In genomic region chr10:6180480-6181110, GRCh38 we compare ENCODE assay signal across 1 cellular context.
TF ChIP-seq lines count a peak whose summit lies in the region.

No MANE protein-coding gene starts in this region.

TF ChIP-seq in HEK293, 187 proteins besides CTCF, POLR2A, EP300 and RAD21 (continued from another document):
- TF ChIP-seq REST (tag by site-specific recombination; IDR thresholded peaks at IDR 0.05): no peak
- TF ChIP-seq ZNF707 (tag by site-specific recombination; IDR thresholded peaks at IDR 0.05): no peak
- TF ChIP-seq, protein P1, sequence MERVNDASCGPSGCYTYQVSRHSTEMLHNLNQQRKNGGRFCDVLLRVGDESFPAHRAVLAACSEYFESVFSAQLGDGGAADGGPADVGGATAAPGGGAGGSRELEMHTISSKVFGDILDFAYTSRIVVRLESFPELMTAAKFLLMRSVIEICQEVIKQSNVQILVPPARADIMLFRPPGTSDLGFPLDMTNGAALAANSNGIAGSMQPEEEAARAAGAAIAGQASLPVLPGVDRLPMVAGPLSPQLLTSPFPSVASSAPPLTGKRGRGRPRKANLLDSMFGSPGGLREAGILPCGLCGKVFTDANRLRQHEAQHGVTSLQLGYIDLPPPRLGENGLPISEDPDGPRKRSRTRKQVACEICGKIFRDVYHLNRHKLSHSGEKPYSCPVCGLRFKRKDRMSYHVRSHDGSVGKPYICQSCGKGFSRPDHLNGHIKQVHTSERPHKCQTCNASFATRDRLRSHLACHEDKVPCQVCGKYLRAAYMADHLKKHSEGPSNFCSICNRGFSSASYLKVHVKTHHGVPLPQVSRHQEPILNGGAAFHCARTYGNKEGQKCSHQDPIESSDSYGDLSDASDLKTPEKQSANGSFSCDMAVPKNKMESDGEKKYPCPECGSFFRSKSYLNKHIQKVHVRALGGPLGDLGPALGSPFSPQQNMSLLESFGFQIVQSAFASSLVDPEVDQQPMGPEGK (tag by site-specific recombination; IDR thresholded peaks at IDR 0.05): no peak
- no peak for TF ChIP-seq ZNF626 (tag by site-specific recombination; IDR thresholded peaks at IDR 0.05)
- no peak for TF ChIP-seq INSM2 (tag by site-specific recombination; IDR thresholded peaks at IDR 0.05)
- TF ChIP-seq, protein P2, sequence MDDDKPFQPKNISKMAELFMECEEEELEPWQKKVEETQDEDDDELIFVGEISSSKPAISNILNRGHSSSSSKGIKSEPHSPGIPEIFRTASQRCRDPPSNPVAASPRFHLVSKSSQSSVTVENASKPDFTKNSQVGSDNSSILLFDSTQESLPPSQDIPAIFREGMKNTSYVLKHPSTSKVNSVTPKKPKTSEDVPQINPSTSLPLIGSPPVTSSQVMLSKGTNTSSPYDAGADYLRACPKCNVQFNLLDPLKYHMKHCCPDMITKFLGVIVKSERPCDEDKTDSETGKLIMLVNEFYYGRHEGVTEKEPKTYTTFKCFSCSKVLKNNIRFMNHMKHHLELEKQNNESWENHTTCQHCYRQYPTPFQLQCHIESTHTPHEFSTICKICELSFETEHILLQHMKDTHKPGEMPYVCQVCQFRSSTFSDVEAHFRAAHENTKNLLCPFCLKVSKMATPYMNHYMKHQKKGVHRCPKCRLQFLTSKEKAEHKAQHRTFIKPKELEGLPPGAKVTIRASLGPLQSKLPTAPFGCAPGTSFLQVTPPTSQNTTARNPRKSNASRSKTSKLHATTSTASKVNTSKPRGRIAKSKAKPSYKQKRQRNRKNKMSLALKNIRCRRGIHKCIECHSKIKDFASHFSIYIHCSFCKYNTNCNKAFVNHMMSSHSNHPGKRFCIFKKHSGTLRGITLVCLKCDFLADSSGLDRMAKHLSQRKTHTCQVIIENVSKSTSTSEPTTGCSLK (tag by site-specific recombination; IDR thresholded peaks at IDR 0.05): no peak
- TF ChIP-seq, protein P3, sequence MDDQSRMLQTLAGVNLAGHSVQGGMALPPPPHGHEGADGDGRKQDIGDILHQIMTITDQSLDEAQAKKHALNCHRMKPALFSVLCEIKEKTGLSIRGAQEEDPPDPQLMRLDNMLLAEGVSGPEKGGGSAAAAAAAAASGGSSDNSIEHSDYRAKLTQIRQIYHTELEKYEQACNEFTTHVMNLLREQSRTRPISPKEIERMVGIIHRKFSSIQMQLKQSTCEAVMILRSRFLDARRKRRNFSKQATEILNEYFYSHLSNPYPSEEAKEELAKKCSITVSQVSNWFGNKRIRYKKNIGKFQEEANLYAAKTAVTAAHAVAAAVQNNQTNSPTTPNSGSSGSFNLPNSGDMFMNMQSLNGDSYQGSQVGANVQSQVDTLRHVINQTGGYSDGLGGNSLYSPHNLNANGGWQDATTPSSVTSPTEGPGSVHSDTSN (CRISPR knock-in tag; IDR thresholded peaks at IDR 0.05): no peak
